In genomic region chr19:45380107-45380506, GRCh38 we compare ENCODE assay signal across 16 cellular contexts. TPM values are rescaled to one million over a fixed set of nuclear protein-coding genes. Genes with fewer than 3 reads are reported as not detected.
DNase-seq lines count a peak whose midpoint lies in the region; ATAC-seq and TF ChIP-seq lines count a peak whose summit lies in the region.
"Had no signal": no experiment of that assay in that cellular context is flagged by ENCODE, and none has a peak within 500 bp of the region (broad histone marks: within the 10 kb centered on the region; RNA-seq: fewer than 3 reads in every experiment).

No MANE protein-coding gene starts in this region.

- no peak overlapping the region for H2BK120ac ChIP-seq in H9 (ENCODE audit: low read depth, low read length, poor library complexity, severe bottlenecking)
- H2BK120ac ChIP-seq in mesenchymal stem cell (ENCODE audit: low read depth, low read length), result no peak overlapping the region

- H2BK15ac ChIP-seq in H9 (ENCODE audit: low read depth, low read length) (no peak overlapping the region), mesenchymal stem cell (ENCODE audit: low read depth, poor library complexity, severe bottlenecking) (no peak overlapping the region)

- no peak overlapping the region for H2AFZ ChIP-seq in ACC112 (ENCODE audit: low read length, unreplicated experiment)
- H2AFZ ChIP-seq in H9 (ENCODE audit: low read length), result no peak overlapping the region
- no peak overlapping the region for H2AFZ ChIP-seq in mesenchymal stem cell (ENCODE audit: low read depth, low read length)

- H3K4ac ChIP-seq in H9 (ENCODE audit: low read depth, low read length) (no peak overlapping the region), mesenchymal stem cell (ENCODE audit: low read depth in 1 of 2, low read length in 2 of 2) (no peak overlapping the region)

- no peaks in the 10 kb centered on the region for H4K20me1 ChIP-seq in H9 (ENCODE audit: control insufficient read depth, insufficient read depth, insufficient read length)

- H3K36me3 Mint-ChIP-seq in H9 (ENCODE audit: insufficient read depth in 1 of 3, low read depth in 3 of 3), result peaks cover 0 to 7% (median 3%) of the 10 kb centered on the region in 3 experiments; a peak in 2 of 7 replicates
- no peaks in the 10 kb centered on the region for H3K36me3 Mint-ChIP-seq in activated CD8-positive, alpha-beta memory T cell treated with anti-CD3 and anti-CD28 coated beads, Interleukin-2, amount 10 ng/mL, durations not matched to agents 7 days and 5 days

- H3K27ac Mint-ChIP-seq in H9, result peak overlapping the region; percentile 24 to 48 (median 28); a peak in 4 of 7 replicates
- H3K27ac Mint-ChIP-seq in activated CD8-positive, alpha-beta memory T cell treated with anti-CD3 and anti-CD28 coated beads, Interleukin-2, amount 10 ng/mL, durations not matched to agents 7 days and 5 days, result no peak overlapping the region

- H3K23ac ChIP-seq in H9 (ENCODE audit: insufficient read length, low read depth, low read length) (no peak overlapping the region), mesenchymal stem cell (ENCODE audit: low read length in 2 of 2) (no peak overlapping the region)

- no peak overlapping the region for H2BK5ac ChIP-seq in H9 (ENCODE audit: insufficient read length, low read length)
- no peak overlapping the region for H2BK5ac ChIP-seq in mesenchymal stem cell (ENCODE audit: low read depth, low read length, poor library complexity, severe bottlenecking)

- no peak overlapping the region for H4K5ac ChIP-seq in H9 (ENCODE audit: insufficient read length, low read depth, low read length)

- ATAC-seq in HG02588 (IDR thresholded peaks at IDR 0.05; ENCODE audit: unreplicated experiment), result no peak
- ATAC-seq in activated CD8-positive, alpha-beta memory T cell treated with anti-CD3 and anti-CD28 coated beads, Interleukin-2, amount 10 ng/mL, durations not matched to agents 7 days and 5 days, result no peak
- ATAC-seq: A549, Right ventricle myocardium inferior had no signal

- H3K27me3 Mint-ChIP-seq in H9 (ENCODE audit: low read depth), result no peaks in the 10 kb centered on the region
- peaks cover 4% of the 10 kb centered on the region for H3K27me3 Mint-ChIP-seq in activated CD8-positive, alpha-beta memory T cell treated with anti-CD3 and anti-CD28 coated beads, Interleukin-2, amount 10 ng/mL, durations not matched to agents 7 days and 5 days

- no peak overlapping the region for H3K18ac ChIP-seq in H9 (ENCODE audit: insufficient read length, low read depth, low read length)
- no peak overlapping the region for H3K18ac ChIP-seq in mesenchymal stem cell (ENCODE audit: low read depth in 1 of 2, low read length in 2 of 2)

- no peaks in the 10 kb centered on the region for H3K79me1 ChIP-seq in H9 (ENCODE audit: insufficient read depth, low read depth, low read length, poor library complexity, severe bottlenecking)
- no peaks in the 10 kb centered on the region for H3K79me1 ChIP-seq in mesenchymal stem cell (replicated peaks; ENCODE audit: low read length, poor library complexity, severe bottlenecking)

- no peak overlapping the region for H2AK5ac ChIP-seq in H9 (ENCODE audit: insufficient read length, low read length)
- H2AK5ac ChIP-seq in mesenchymal stem cell (ENCODE audit: low read length, severe bottlenecking), result no peak overlapping the region

- no peaks in the 10 kb centered on the region for H3K36me3 ChIP-seq in ACC112 (ENCODE audit: insufficient read depth, low read length)
- no peaks in the 10 kb centered on the region for H3K36me3 ChIP-seq in adipocyte (ENCODE audit: control insufficient read depth, insufficient read depth, low read length, severe bottlenecking)
- H3K36me3 ChIP-seq in mesenchymal stem cell (ENCODE audit: control insufficient read depth in 1 of 2, insufficient read depth in 2 of 2, low read depth in 1 of 2, low read length in 2 of 2), result peaks cover 0 to 5% of the 10 kb centered on the region in 2 experiments

- no peak overlapping the region for H3T11ph ChIP-seq in H9 (ENCODE audit: low read length)

- no peak for DNase-seq in H9
- DNase-seq in adipocyte (ENCODE audit: low read depth), result no peak
- DNase-seq in mesenchymal stem cell, result no peak
- DNase-seq in amniotic stem cell (lab: John Stamatoyannopoulos, UW), result no peak
- DNase-seq in MV-4-11 (lab: John Stamatoyannopoulos, UW), result no peak
- no peak for DNase-seq in activated CD8-positive, alpha-beta memory T cell treated with anti-CD3 and anti-CD28 coated beads, Interleukin-2, amount 10 ng/mL, durations not matched to agents 7 days and 5 days
- DNase-seq: KBM-7, NCI-H1436 treated with DMSO at 0.1 percent for 48 hours, NCI-H2081, NCI-H748 treated with DMSO at 0.1 percent for 48 hours had no signal

- no peak overlapping the region for H3K56ac ChIP-seq in H9 (ENCODE audit: insufficient read length, low read depth, low read length)

- H4K8ac ChIP-seq in H9 (replicated peaks; ENCODE audit: insufficient read length, low read depth, low read length) (no peak overlapping the region), mesenchymal stem cell (ENCODE audit: low read length) (no peak overlapping the region)

- H3K27me3 ChIP-seq in ACC112 (ENCODE audit: insufficient read depth, low read length), result no peaks in the 10 kb centered on the region
- peaks cover 4% of the 10 kb centered on the region; the same call in 1 of the 2 replicates for H3K27me3 ChIP-seq in H9 (ENCODE audit: insufficient read depth, low read length)
- H3K27me3 ChIP-seq in adipocyte (replicated peaks; ENCODE audit: control insufficient read depth, insufficient read depth, low read length), result peaks cover 2% of the 10 kb centered on the region
- peaks cover 3 to 4% of the 10 kb centered on the region in 2 experiments for H3K27me3 ChIP-seq in mesenchymal stem cell (ENCODE audit: control insufficient read depth in 1 of 2, insufficient read depth in 1 of 2, low read length in 2 of 2)

- no peak overlapping the region for H3K9ac ChIP-seq in H9 (ENCODE audit: extremely low read depth, insufficient read length, low read length)
- peak overlapping the region; percentile 11 for H3K9ac ChIP-seq in adipocyte (ENCODE audit: low read length)
- H3K9ac ChIP-seq in mesenchymal stem cell (ENCODE audit: low read length), result peak overlapping the region; percentile 60

- H4K91ac ChIP-seq in H9 (ENCODE audit: insufficient read length, low read depth, low read length), result no peak overlapping the region
- no peak overlapping the region for H4K91ac ChIP-seq in mesenchymal stem cell (ENCODE audit: low read length)

- no peak for TF ChIP-seq CTCF in H9 (conservative IDR thresholded peaks at IDR 0.05)

- H3K4me1 ChIP-seq in ACC112 (ENCODE audit: control insufficient read depth, insufficient read depth, low read length, unreplicated experiment), result peaks cover 15% of the 10 kb centered on the region
- H3K4me1 ChIP-seq in H9 (ENCODE audit: insufficient read depth, low read length), result no peaks in the 10 kb centered on the region
- peaks cover 17% of the 10 kb centered on the region for H3K4me1 ChIP-seq in adipocyte (ENCODE audit: control insufficient read depth, insufficient read depth, low read length)
- peaks cover 3% of the 10 kb centered on the region for H3K4me1 ChIP-seq in mesenchymal stem cell (ENCODE audit: control insufficient read depth, insufficient read depth, low read depth, low read length)

- H3K4me2 ChIP-seq in H9 (ENCODE audit: insufficient read depth, insufficient read length, low read length), result no peak overlapping the region
- no peak overlapping the region for H3K4me2 ChIP-seq in mesenchymal stem cell (ENCODE audit: low read length, poor library complexity, severe bottlenecking)
- H3K4me2 ChIP-seq: A549 had no signal

- CTCF ChIA-PET in activated CD8-positive, alpha-beta memory T cell treated with anti-CD3 and anti-CD28 coated beads, Interleukin-2, amount 10 ng/mL, durations not matched to agents 7 days and 5 days (lab: Charles Lee), result interaction anchor here (0.7 to 1.4 kb wide), 2 partner anchors 25 to 98 kb away, joined by 3 to 4 read pairs; partner anchors contain the start of gene PPP1R13L

- no peak overlapping the region for H2BK12ac ChIP-seq in H9 (ENCODE audit: insufficient read length, low read depth, low read length)
- no peak overlapping the region for H2BK12ac ChIP-seq in mesenchymal stem cell (ENCODE audit: low read length in 2 of 2)

- no CpG with 5 or more reads among the region's 1 CpG for whole genome bisulfite sequencing in H9 (ENCODE audit: extremely low coverage, insufficient read length, low lambda C conversion rate)
- 97% methylated on average over 1 of the region's 1 CpG for WGBS in mesenchymal stem cell

- H3K4me3 Mint-ChIP-seq in H9, result no peak overlapping the region
- H3K4me3 Mint-ChIP-seq in activated CD8-positive, alpha-beta memory T cell treated with anti-CD3 and anti-CD28 coated beads, Interleukin-2, amount 10 ng/mL, durations not matched to agents 7 days and 5 days, result no peak overlapping the region

- peaks cover 8 to 20% of the 10 kb centered on the region in 2 experiments for H3K4me1 Mint-ChIP-seq in H9
- H3K4me1 Mint-ChIP-seq in activated CD8-positive, alpha-beta memory T cell treated with anti-CD3 and anti-CD28 coated beads, Interleukin-2, amount 10 ng/mL, durations not matched to agents 7 days and 5 days, result peaks cover 2% of the 10 kb centered on the region

- H3K9me3 ChIP-seq in H9 (ENCODE audit: control insufficient read depth, low read depth, low read length), result no peaks in the 10 kb centered on the region
- no peaks in the 10 kb centered on the region for H3K9me3 ChIP-seq in adipocyte (ENCODE audit: control insufficient read depth, low read length)
- no peaks in the 10 kb centered on the region for H3K9me3 ChIP-seq in mesenchymal stem cell (ENCODE audit: control insufficient read depth, low read length)
- H3K9me3 ChIP-seq: A549 had no signal

- no peaks in the 10 kb centered on the region for H3K9me3 Mint-ChIP-seq in H9
- no peaks in the 10 kb centered on the region for H3K9me3 Mint-ChIP-seq in activated CD8-positive, alpha-beta memory T cell treated with anti-CD3 and anti-CD28 coated beads, Interleukin-2, amount 10 ng/mL, durations not matched to agents 7 days and 5 days (ENCODE audit: low read depth)

- H3K27ac ChIP-seq in ACC112 (ENCODE audit: low read depth, low read length) (peak overlapping the region; percentile 73), H9 (ENCODE audit: insufficient read length, low read depth, low read length) (no peak overlapping the region), mesenchymal stem cell (ENCODE audit: low read length, poor library complexity, severe bottlenecking) (no peak overlapping the region)
- H3K27ac ChIP-seq: C4-2B, SK-N-MC had no signal

- H3K14ac ChIP-seq in H9 (ENCODE audit: insufficient read depth, low read length), result no peak overlapping the region
- no peak overlapping the region for H3K14ac ChIP-seq in mesenchymal stem cell (ENCODE audit: low read length in 2 of 2)

- H3K4me3 ChIP-seq in ACC112 (ENCODE audit: low read depth, low read length) (no peak overlapping the region), adipocyte (ENCODE audit: low read length) (no peak overlapping the region), mesenchymal stem cell (ENCODE audit: insufficient read depth in 1 of 2, low read depth in 1 of 2, low read length in 2 of 2) (no peak overlapping the region)
- H3K4me3 ChIP-seq: A549, SK-N-MC had no signal

- H3K23me2 ChIP-seq in H9 (ENCODE audit: insufficient read length, low read depth, low read length, poor library complexity, severe bottlenecking), result peaks cover 2% of the 10 kb centered on the region

- no peak overlapping the region for H2BK20ac ChIP-seq in H9 (ENCODE audit: low read depth, low read length, poor library complexity, severe bottlenecking)

- H3K79me2 ChIP-seq in ACC112 (ENCODE audit: control insufficient read depth, insufficient read depth, low read length, unreplicated experiment) (no peaks in the 10 kb centered on the region), H9 (ENCODE audit: insufficient read depth, low read length) (no peaks in the 10 kb centered on the region)

RNA-seq across cellular contexts. Expression of gene ERCC2, which starts 9.7 kb away (rescaled TPM):
- total RNA-seq in H9 (2021), result 94.4 and 98.7 TPM in 2 replicates
- 33.5 TPM for polyA plus RNA-seq in mesenchymal stem cell (2013, experiment 1 of 2)
- 33.3 TPM for polyA plus RNA-seq in mesenchymal stem cell (2013, experiment 2 of 2)
- 10 to 100 TPM; 26.1 to 26.8 TPM for total RNA-seq in activated CD8-positive, alpha-beta memory T cell treated with anti-CD3 and anti-CD28 coated beads, Interleukin-2, amount 10 ng/mL, durations not matched to agents 7 days and 5 days

RNA-seq across cellular contexts. Expression of gene PPP1R13L, which starts 24.8 kb away (rescaled TPM):
- total RNA-seq in H9 (2021), result 40.4 and 42.6 TPM in 2 replicates
- polyA plus RNA-seq in mesenchymal stem cell (2013, experiment 1 of 2), result 9.0 TPM
- 9.8 TPM for polyA plus RNA-seq in mesenchymal stem cell (2013, experiment 2 of 2)
- total RNA-seq in activated CD8-positive, alpha-beta memory T cell treated with anti-CD3 and anti-CD28 coated beads, Interleukin-2, amount 10 ng/mL, durations not matched to agents 7 days and 5 days, result 10 to 100 TPM in 1 of 2 experiments, 1 to 10 TPM in 1; 6.4 to 11.7 TPM

RNA-seq across cellular contexts. Expression of gene POLR1G, which starts 26.3 kb away (rescaled TPM):
- total RNA-seq in H9 (2021), result 43.4 and 48.7 TPM in 2 replicates
- polyA plus RNA-seq in mesenchymal stem cell (2013, experiment 1 of 2), result 6.0 TPM
- polyA plus RNA-seq in mesenchymal stem cell (2013, experiment 2 of 2), result 6.5 TPM
- 10 to 100 TPM in 1 of 2 experiments, 1 to 10 TPM in 1; 8.9 to 12.2 TPM for total RNA-seq in activated CD8-positive, alpha-beta memory T cell treated with anti-CD3 and anti-CD28 coated beads, Interleukin-2, amount 10 ng/mL, durations not matched to agents 7 days and 5 days

RNA-seq across cellular contexts. Expression of gene KLC3, which starts 39.6 kb away (rescaled TPM):
- 3.8 and 4.8 TPM in 2 replicates for total RNA-seq in H9 (2021)
- not detected for polyA plus RNA-seq in mesenchymal stem cell (2013, experiment 1 of 2)
- 0.01 TPM for polyA plus RNA-seq in mesenchymal stem cell (2013, experiment 2 of 2)
- not detected for total RNA-seq in activated CD8-positive, alpha-beta memory T cell treated with anti-CD3 and anti-CD28 coated beads, Interleukin-2, amount 10 ng/mL, durations not matched to agents 7 days and 5 days
- total RNA-seq: Right ventricle myocardium inferior had no signal

RNA-seq across cellular contexts. Expression of gene ERCC1, which starts 43.6 kb away (rescaled TPM):
- total RNA-seq in H9 (2021), result 62.4 and 66.7 TPM in 2 replicates
- 96.4 TPM for polyA plus RNA-seq in mesenchymal stem cell (2013, experiment 1 of 2)
- 96.1 TPM for polyA plus RNA-seq in mesenchymal stem cell (2013, experiment 2 of 2)
- total RNA-seq in activated CD8-positive, alpha-beta memory T cell treated with anti-CD3 and anti-CD28 coated beads, Interleukin-2, amount 10 ng/mL, durations not matched to agents 7 days and 5 days, result 10 to 100 TPM; 62.5 to 73.4 TPM
